16 cellular contexts compared by ENCODE assay signal in genomic region chr15:26443321-26443720, GRCh38.
DNase-seq lines count a peak whose midpoint lies in the region; ATAC-seq and TF ChIP-seq lines count a peak whose summit lies in the region.
"Had no signal": no experiment of that assay in that cellular context is flagged by ENCODE, and none has a peak within 500 bp of the region (broad histone marks: within the 10 kb centered on the region; RNA-seq: fewer than 3 reads in every experiment).

No MANE protein-coding gene starts in this region.

- DNase-seq in Right ventricle myocardium inferior (ENCODE audit: missing footprints) (peak; percentile 68), cardiac septum (ENCODE audit: low spot score) (no peak), left cardiac atrium (peak; percentile 77), neuronal stem cell (ENCODE audit: low spot score) (no peak), NCI-H748 (lab: John Stamatoyannopoulos, UW; ENCODE audit: unreplicated experiment) (no peak)
- DNase-seq in effector memory CD8-positive, alpha-beta T cell: no peak
- DNase-seq: CD8-positive, alpha-beta T cell; COR-L47; DMS153; DND-41; GDM1 had no signal

- no peak overlapping the region for H3K18ac ChIP-seq in neuronal stem cell (ENCODE audit: low read length)

- ATAC-seq in Right ventricle myocardium inferior (peak; percentile 94), left cardiac atrium (peak; percentile 95 to 97), GM18505 (IDR thresholded peaks at IDR 0.05; ENCODE audit: unreplicated experiment) (no peak)
- no peak for ATAC-seq in effector memory CD8-positive, alpha-beta T cell (replicated peaks)
- ATAC-seq: CD8-positive, alpha-beta T cell; HCT116; K562 had no signal

- no peaks in the 10 kb centered on the region for H3K79me1 ChIP-seq in neuronal stem cell (ENCODE audit: low read depth, low read length)

- peaks cover 0 to 5% of the 10 kb centered on the region in 2 donors for H3K9me3 ChIP-seq in neuronal stem cell (replicated peaks in 1 of 2; ENCODE audit: control insufficient read depth in 2 of 2, insufficient read depth in 1 of 2, low read depth in 1 of 2, low read length in 2 of 2)

- no peak overlapping the region for H4K8ac ChIP-seq in neuronal stem cell (ENCODE audit: low read depth, low read length)

- no peak for TF ChIP-seq POLR2A in GM18505 (IDR thresholded peaks at IDR 0.05; ENCODE audit: borderline replicate concordance, extremely low read depth, insufficient read depth, insufficient read length)

- H3K27me3 Mint-ChIP-seq in effector memory CD8-positive, alpha-beta T cell: no peaks in the 10 kb centered on the region

- H3K4ac ChIP-seq in neuronal stem cell (ENCODE audit: low read length): no peak overlapping the region

- no peaks in the 10 kb centered on the region for H3K4me1 Mint-ChIP-seq in effector memory CD8-positive, alpha-beta T cell (ENCODE audit: low read depth in 2 of 2)
- H3K4me1 Mint-ChIP-seq: CD14-positive monocyte had no signal

- no peaks in the 10 kb centered on the region for H3K36me3 ChIP-seq in neuronal stem cell (replicated peaks in 1 of 2; ENCODE audit: control insufficient read depth in 2 of 2, insufficient read depth in 2 of 2, low read length in 2 of 2)

- no peak overlapping the region for H2BK120ac ChIP-seq in neuronal stem cell (ENCODE audit: low read depth, low read length)

- peaks cover 7 to 13% of the 10 kb centered on the region in 2 donors for H3K9me3 Mint-ChIP-seq in effector memory CD8-positive, alpha-beta T cell

- peaks cover 0 to 6% of the 10 kb centered on the region in 2 donors for H3K4me1 ChIP-seq in neuronal stem cell (ENCODE audit: control insufficient read depth in 2 of 2, insufficient read depth in 1 of 2, low read depth in 1 of 2, low read length in 2 of 2)

- WGBS in neuronal stem cell (ENCODE audit: extremely low coverage in 2 of 2, insufficient read length in 2 of 2, insufficient replicate concordance in 1 of 2), 2 donors: no CpG with 5 or more reads among the region's 4 CpGs

- H2BK5ac ChIP-seq in neuronal stem cell (ENCODE audit: low read length): no peak overlapping the region

- no peak overlapping the region for H3K23ac ChIP-seq in neuronal stem cell (ENCODE audit: low read depth, low read length, poor library complexity)

- no peak overlapping the region for H2AFZ ChIP-seq in neuronal stem cell (ENCODE audit: low read length)

- H2BK12ac ChIP-seq in neuronal stem cell (ENCODE audit: low read length): no peak overlapping the region

- H3K14ac ChIP-seq in neuronal stem cell (ENCODE audit: low read length): no peak overlapping the region

- no peaks in the 10 kb centered on the region for H3K27me3 ChIP-seq in neuronal stem cell (ENCODE audit: control insufficient read depth in 3 of 3, insufficient read depth in 3 of 3, low read depth in 1 of 3, low read length in 3 of 3)

- no peak overlapping the region for H4K91ac ChIP-seq in neuronal stem cell (ENCODE audit: low read depth, low read length, poor library complexity)

- no peak overlapping the region for H3K4me2 ChIP-seq in neuronal stem cell (ENCODE audit: insufficient read depth, low read length, poor library complexity, severe bottlenecking)

- no peak overlapping the region for H2BK15ac ChIP-seq in neuronal stem cell (ENCODE audit: low read length)

- H3K9ac ChIP-seq in neuronal stem cell (ENCODE audit: low read depth, low read length, poor library complexity): no peak overlapping the region

- H3K36me3 Mint-ChIP-seq in effector memory CD8-positive, alpha-beta T cell (ENCODE audit: insufficient read depth): no peaks in the 10 kb centered on the region
- H3K36me3 Mint-ChIP-seq: CD14-positive monocyte; CD8-positive, alpha-beta T cell had no signal

- no peak overlapping the region for H3K27ac ChIP-seq in neuronal stem cell (replicated peaks; ENCODE audit: low read length)
- H3K27ac ChIP-seq: 22Rv1 had no signal

- intact Hi-C loops in Right ventricle myocardium inferior (cut with DNase I): no loop called here
- intact Hi-C loops in cardiac septum (cut with DNase I): no loop called here
- intact Hi-C loops in left cardiac atrium (cut with DNase I): loop anchor here in 1 of 2 donors (5.0 to 10.0 kb wide), 2 partner anchors 46 to 179 kb away; no protein-coding TSS in a partner anchor

- H2AK5ac ChIP-seq in neuronal stem cell (ENCODE audit: low read depth, low read length): peak overlapping the region; percentile 16

- no peak overlapping the region for H3K27ac Mint-ChIP-seq in effector memory CD8-positive, alpha-beta T cell
- H3K27ac Mint-ChIP-seq: CD14-positive monocyte; CD8-positive, alpha-beta T cell had no signal

- no peak overlapping the region for H3K4me3 ChIP-seq in neuronal stem cell (ENCODE audit: low read length in 2 of 2)
- H3K4me3 ChIP-seq: K562 had no signal

- no peak overlapping the region for H3K4me3 Mint-ChIP-seq in effector memory CD8-positive, alpha-beta T cell
- H3K4me3 Mint-ChIP-seq: CD14-positive monocyte; CD8-positive, alpha-beta T cell had no signal

Comparison
In these comparisons a context has a peak if more than half of its experiments do, and no peak if none do; other contexts are left out.
1. DNase-seq: peak in Right ventricle myocardium inferior (single experiment) and left cardiac atrium (single experiment); none in cardiac septum (single experiment), neuronal stem cell (single experiment), NCI-H748 (single experiment) and effector memory CD8-positive, alpha-beta T cell (0 of 3).
2. ATAC-seq: peak in Right ventricle myocardium inferior (single experiment) and left cardiac atrium (2 of 2); none in GM18505 (single experiment) and effector memory CD8-positive, alpha-beta T cell (single experiment).